Comparison of ENCODE assay signal across 23 cellular contexts in genomic region chr4:148686449-148686848, GRCh38.
DNase-seq lines count a peak whose midpoint lies in the region; ATAC-seq and TF ChIP-seq lines count a peak whose summit lies in the region.
"Had no signal": no experiment of that assay in that cellular context is flagged by ENCODE, and none has a peak within 500 bp of the region (broad histone marks: within the 10 kb centered on the region; RNA-seq: fewer than 3 reads in every experiment).

No MANE protein-coding gene starts in this region.

- no peaks in the 10 kb centered on the region; the same call in 1 of the 2 replicates for H3K9me2 ChIP-seq in Karpas-422 (replicated peaks; ENCODE audit: insufficient read depth, low read length)

- H3K36me3 ChIP-seq in Karpas-422 (ENCODE audit: insufficient read depth, low read length) (no peaks in the 10 kb centered on the region), transverse colon (no peaks in the 10 kb centered on the region)
- H3K36me3 ChIP-seq: BLaER1 treated with 17β-estradiol and CSF1 and Interleukin-3, amounts not matched to agents 10 nM and 100 nM had no signal

- no peak for TF ChIP-seq CTCF in VCaP (conservative IDR thresholded peaks at IDR 0.05)
- TF ChIP-seq CTCF in retinal pigment epithelial cell (conservative IDR thresholded peaks at IDR 0.05; ENCODE audit: low read depth, low read length) = no peak
- TF ChIP-seq CTCF in transverse colon (IDR thresholded peaks at IDR 0.05) = no peak

- H3K4me2 ChIP-seq in Karpas-422 (ENCODE audit: low read depth, low read length, poor library complexity, severe bottlenecking) = no peak overlapping the region
- H3K4me2 ChIP-seq: A549; BLaER1 treated with 17β-estradiol and CSF1 and Interleukin-3, amounts not matched to agents 10 nM and 100 nM had no signal

- H3K4me3 ChIP-seq in Karpas-422 (ENCODE audit: low read length) (no peak overlapping the region), retinal pigment epithelial cell (ENCODE audit: low read length) (no peak overlapping the region), transverse colon (no peak overlapping the region)
- H3K4me3 ChIP-seq: A549; BLaER1 treated with 17β-estradiol and CSF1 and Interleukin-3, amounts not matched to agents 10 nM and 100 nM; GM12878 had no signal

- H3K9ac ChIP-seq in Karpas-422 (ENCODE audit: low read length) = no peak overlapping the region
- H3K9ac ChIP-seq: BLaER1 treated with 17β-estradiol and CSF1 and Interleukin-3, amounts not matched to agents 10 nM and 100 nM had no signal

- 48 to 55% methylated on average over 3 of the region's 3 CpGs for WGBS in transverse colon (ENCODE audit: low coverage in 1 of 2), 2 donors

- H3K9me3 ChIP-seq in Karpas-422 (ENCODE audit: low read length) (no peaks in the 10 kb centered on the region), transverse colon (no peaks in the 10 kb centered on the region)
- H3K9me3 ChIP-seq: A549; BLaER1 treated with 17β-estradiol and CSF1 and Interleukin-3, amounts not matched to agents 10 nM and 100 nM had no signal

- intact Hi-C loops in transverse colon (cut with DNase I; ENCODE audit: low total_unique reads) (no loop called here), posterior vena cava (cut with DNase I) (no loop called here)

- H3K27ac ChIP-seq in Karpas-422 (ENCODE audit: low read length) (no peak overlapping the region), VCaP (peak overlapping the region; percentile 55; the same call in 1 of the 2 replicates), transverse colon (peak overlapping the region in 3 of 4 donors; percentile 13 to 59 (median 50))
- H3K27ac ChIP-seq: A549; BLaER1 treated with 17β-estradiol and CSF1 and Interleukin-3, amounts not matched to agents 10 nM and 100 nM; C4-2B had no signal

- H3K27me3 ChIP-seq in Karpas-422 (ENCODE audit: low read length) (no peaks in the 10 kb centered on the region), transverse colon (no peaks in the 10 kb centered on the region)
- H3K27me3 ChIP-seq: BLaER1 treated with 17β-estradiol and CSF1 and Interleukin-3, amounts not matched to agents 10 nM and 100 nM had no signal

- ATAC-seq in HG03095 (IDR thresholded peaks at IDR 0.05; ENCODE audit: unreplicated experiment) = no peak
- ATAC-seq: A549; CD8-positive, alpha-beta T cell; GM12878 had no signal

- TF ChIP-seq EP300 in transverse colon (IDR thresholded peaks at IDR 0.05; ENCODE audit: low read depth) = no peak

- H3K4me1 ChIP-seq in Karpas-422 (ENCODE audit: low read length) (no peaks in the 10 kb centered on the region), transverse colon (peaks cover 0 to 42% (median 26%) of the 10 kb centered on the region in 4 donors)
- H3K4me1 ChIP-seq: A549; BLaER1 treated with 17β-estradiol and CSF1 and Interleukin-3, amounts not matched to agents 10 nM and 100 nM had no signal

- no peaks in the 10 kb centered on the region for H4K20me1 ChIP-seq in Karpas-422 (ENCODE audit: insufficient read depth, low read depth, low read length)
- H4K20me1 ChIP-seq: BLaER1 treated with 17β-estradiol and CSF1 and Interleukin-3, amounts not matched to agents 10 nM and 100 nM had no signal

- in situ Hi-C loops in transverse colon (cut with MboI; ENCODE audit: low pct_ligation_motif_present in 1 of 4, low pct_unique_long_range_greater_than_20kb in 1 of 4, low sequenced_read_pairs in 3 of 4) = loop anchor here in 1 of 4 donors (25.0 kb wide), 1 partner anchor 524 kb away; no protein-coding TSS in a partner anchor

- DNase-seq in Karpas-422 = peak; percentile 2
- peak; percentile 8 for DNase-seq in retinal pigment epithelial cell (ENCODE audit: low read depth)
- DNase-seq in transverse colon = no peak
- no peak for DNase-seq in A172 (ENCODE audit: low spot score)
- DNase-seq in posterior vena cava (ENCODE audit: low spot score) = no peak
- DNase-seq: 8988T; AML-193; CD4-positive, alpha-beta T cell; CD8-positive, alpha-beta T cell; COR-L47; DMS 273 treated with DMSO at 0.1 percent for 48 hours; DMS153; DMS53; DMS79; DND-41; EL; GDM1 had no signal

- H3K79me2 ChIP-seq in Karpas-422 (ENCODE audit: low read length) = no peaks in the 10 kb centered on the region

- TF ChIP-seq POLR2A in transverse colon (IDR thresholded peaks at IDR 0.05) = no peak

- H2AFZ ChIP-seq in Karpas-422 (ENCODE audit: low read length) = no peak overlapping the region

Comparison
In these comparisons a context has a peak if more than half of its experiments do, and no peak if none do; other contexts are left out.
1. DNase-seq: peak in Karpas-422 (single experiment) and retinal pigment epithelial cell (single experiment); none in transverse colon (single experiment), A172 (single experiment) and posterior vena cava (single experiment).